ENCODE assay signal across 8 cellular contexts in the genomic region with DNA sequence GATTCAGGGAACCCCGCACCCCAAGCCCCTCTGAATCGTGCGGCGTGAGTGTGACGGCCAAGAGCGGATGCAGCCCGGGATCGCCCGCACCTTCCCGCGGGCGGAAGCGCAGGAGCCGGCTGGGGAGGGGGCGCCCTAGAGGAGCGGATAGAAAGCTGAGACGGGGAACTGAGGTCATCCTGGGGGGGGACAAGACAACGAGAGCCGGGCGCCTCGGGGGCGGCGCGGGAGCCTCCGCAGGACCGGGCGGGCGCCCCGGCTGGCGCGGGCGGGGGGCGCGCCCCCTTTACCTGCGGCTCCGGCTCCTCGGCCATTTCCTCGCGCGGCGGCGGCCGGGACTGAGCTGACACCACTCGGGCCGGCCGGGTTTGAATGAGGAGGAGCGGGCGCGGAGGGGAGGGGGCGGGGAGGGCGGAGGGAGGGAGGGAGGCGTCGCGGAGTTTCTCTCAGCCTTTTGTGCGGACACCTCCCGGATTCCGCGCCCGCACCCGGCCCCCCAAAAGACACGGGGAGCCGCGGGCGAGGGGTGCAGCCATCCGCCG. TPM values are rescaled to one million over a fixed set of nuclear protein-coding genes. Genes with fewer than 3 reads are reported as not detected.
DNase-seq lines count a peak whose midpoint lies in the region; ATAC-seq and TF ChIP-seq lines count a peak whose summit lies in the region.
"Not testable (repeated sequence)": the region's sequence is repeated elsewhere in the genome, so short reads cannot be mapped to it uniquely, and the experiment has no call there.

A gene (minus strand): TSS at position 374 of the 542 bp plus-strand sequence. CDS start 11,013 bp downstream, outside the sequence.

- peak; percentile 85 for DNase-seq in BE2C
- DNase-seq in activated T-cell treated with anti-CD3 and anti-CD28 coated beads for 24 hours (ENCODE audit: low read depth): peak; percentile 46
- peak; percentile 52 to 59 (median 55) for DNase-seq in effector memory CD4-positive, alpha-beta T cell
- peak in 1 of 2 donors; percentile 96 for DNase-seq in lower leg skin (ENCODE audit: low spot score in 2 of 2)
- DNase-seq in stimulated activated CD4-positive, alpha-beta T cell treated with anti-CD3 and anti-CD28 coated beads, Interleukin-15, amount 100 ng/mL, for 48 hours (ENCODE audit: low read depth in 2 of 2): peak; percentile 62 to 72

- intact Hi-C loops in lower leg skin (cut with DNase I; ENCODE audit: low total_unique reads): not testable (repeated sequence)

- H3K27me3 ChIP-seq in BE2C; effector memory CD4-positive, alpha-beta T cell (replicated peaks; ENCODE audit: control insufficient read depth, insufficient read depth, low read length, poor library complexity, severe bottlenecking): not testable (repeated sequence)

- H3K4me3 ChIP-seq in BE2C (ENCODE audit: low read depth, low read length) (peak within 1 kb of the TSS; percentile 89), lower leg skin (ENCODE audit: low read depth, poor library complexity, severe bottlenecking) (peak within 1 kb of the TSS; percentile 96)
- H3K4me3 ChIP-seq in effector memory CD4-positive, alpha-beta T cell (ENCODE audit: insufficient read depth, low read depth, low read length, poor library complexity, severe bottlenecking): peak within 1 kb of the TSS; percentile 90

- H3K9me3 ChIP-seq in BE2C; effector memory CD4-positive, alpha-beta T cell (ENCODE audit: control insufficient read depth, low read length): not testable (repeated sequence)

- TF ChIP-seq CTCF in BE2C (IDR thresholded peaks at IDR 0.05; ENCODE audit: low read depth, low read length); lower leg skin (IDR thresholded peaks at IDR 0.05): not testable (repeated sequence)

- ATAC-seq in GM19463 (IDR thresholded peaks at IDR 0.05; ENCODE audit: unreplicated experiment) (peak; percentile 23), HG03457 (IDR thresholded peaks at IDR 0.05; ENCODE audit: unreplicated experiment) (peak; percentile 4)

- peak within 1 kb of the TSS; percentile 96 for H3K27ac ChIP-seq in effector memory CD4-positive, alpha-beta T cell (ENCODE audit: insufficient read depth, low read length, poor library complexity, severe bottlenecking)

- 2 to 5% methylated on average over 9 to 33 of the region's 66 CpGs for WGBS in lower leg skin, 2 donors

- not testable (repeated sequence) for H3K36me3 ChIP-seq in BE2C; effector memory CD4-positive, alpha-beta T cell (ENCODE audit: control insufficient read depth, insufficient read depth, low read length)

- TF ChIP-seq POLR2A in lower leg skin (IDR thresholded peaks at IDR 0.05): not testable (repeated sequence)

- H3K4me1 ChIP-seq in BE2C: peaks cover 21% of the 10 kb centered on the region
- H3K4me1 ChIP-seq in effector memory CD4-positive, alpha-beta T cell (ENCODE audit: control insufficient read depth, insufficient read depth, low read length, poor library complexity, severe bottlenecking): peaks cover 17% of the 10 kb centered on the region

TF ChIP-seq in PFSK-1, 5 proteins besides CTCF, POLR2A, EP300 and RAD21:
- TF ChIP-seq, protein P1, sequence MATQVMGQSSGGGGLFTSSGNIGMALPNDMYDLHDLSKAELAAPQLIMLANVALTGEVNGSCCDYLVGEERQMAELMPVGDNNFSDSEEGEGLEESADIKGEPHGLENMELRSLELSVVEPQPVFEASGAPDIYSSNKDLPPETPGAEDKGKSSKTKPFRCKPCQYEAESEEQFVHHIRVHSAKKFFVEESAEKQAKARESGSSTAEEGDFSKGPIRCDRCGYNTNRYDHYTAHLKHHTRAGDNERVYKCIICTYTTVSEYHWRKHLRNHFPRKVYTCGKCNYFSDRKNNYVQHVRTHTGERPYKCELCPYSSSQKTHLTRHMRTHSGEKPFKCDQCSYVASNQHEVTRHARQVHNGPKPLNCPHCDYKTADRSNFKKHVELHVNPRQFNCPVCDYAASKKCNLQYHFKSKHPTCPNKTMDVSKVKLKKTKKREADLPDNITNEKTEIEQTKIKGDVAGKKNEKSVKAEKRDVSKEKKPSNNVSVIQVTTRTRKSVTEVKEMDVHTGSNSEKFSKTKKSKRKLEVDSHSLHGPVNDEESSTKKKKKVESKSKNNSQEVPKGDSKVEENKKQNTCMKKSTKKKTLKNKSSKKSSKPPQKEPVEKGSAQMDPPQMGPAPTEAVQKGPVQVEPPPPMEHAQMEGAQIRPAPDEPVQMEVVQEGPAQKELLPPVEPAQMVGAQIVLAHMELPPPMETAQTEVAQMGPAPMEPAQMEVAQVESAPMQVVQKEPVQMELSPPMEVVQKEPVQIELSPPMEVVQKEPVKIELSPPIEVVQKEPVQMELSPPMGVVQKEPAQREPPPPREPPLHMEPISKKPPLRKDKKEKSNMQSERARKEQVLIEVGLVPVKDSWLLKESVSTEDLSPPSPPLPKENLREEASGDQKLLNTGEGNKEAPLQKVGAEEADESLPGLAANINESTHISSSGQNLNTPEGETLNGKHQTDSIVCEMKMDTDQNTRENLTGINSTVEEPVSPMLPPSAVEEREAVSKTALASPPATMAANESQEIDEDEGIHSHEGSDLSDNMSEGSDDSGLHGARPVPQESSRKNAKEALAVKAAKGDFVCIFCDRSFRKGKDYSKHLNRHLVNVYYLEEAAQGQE (IDR thresholded peaks at IDR 0.05; ENCODE audit: insufficient read depth in 1 of 2, low read depth in 2 of 2, low read length in 2 of 2): peak in 1 of 2 experiments; percentile 34; a peak in 1 of 4 replicates
- TF ChIP-seq TAF1 (IDR thresholded peaks at IDR 0.05; ENCODE audit: borderline replicate concordance, insufficient read depth, low read length): 0 out of 2 replicates have a peak, but pooled peaks have one; percentile 30

RNA-seq across cellular contexts. Expression of the gene that starts here (rescaled TPM):
- 12.8 TPM for polyA plus RNA-seq in BE2C (2012; ENCODE audit: insufficient read depth, insufficient read length, low read depth)
- 29.2 TPM for polyA plus RNA-seq in PFSK-1 (2012; ENCODE audit: insufficient read length, low read depth)
- 10 to 100 TPM; 37.8 to 67.6 (median 50.5) TPM for total RNA-seq in lower leg skin
